In genomic region chr5:73499187-73499586, GRCh38 we compare ENCODE assay signal across 8 cellular contexts. TPM values are rescaled to one million over a fixed set of nuclear protein-coding genes. Genes with fewer than 3 reads are reported as not detected.
DNase-seq lines count a peak whose midpoint lies in the region; ATAC-seq, FAIRE-seq and TF ChIP-seq lines count a peak whose summit lies in the region.

No MANE protein-coding gene starts in this region.

- no peak overlapping the region for H2BK15ac ChIP-seq in mesenchymal stem cell (ENCODE audit: low read depth, poor library complexity, severe bottlenecking)

- no peak overlapping the region for H4K91ac ChIP-seq in mesenchymal stem cell (ENCODE audit: low read length)

- intact Hi-C loops in left ventricle myocardium inferior (cut with micrococcal nuclease) (no loop called here), cardiac septum (cut with DNase I) (no loop called here), K562 (cut with micrococcal nuclease) (loop anchor here (5.0 kb wide), 1 partner anchor 47 kb away; no protein-coding TSS in a partner anchor)

- H3K23ac ChIP-seq in mesenchymal stem cell (ENCODE audit: low read length in 2 of 2): no peak overlapping the region

- H4K20me1 ChIP-seq in K562 (replicated peaks; ENCODE audit: control insufficient read depth, insufficient read depth, low read length): peaks cover 9% of the 10 kb centered on the region; the same call in 1 of the 2 replicates

- no peak overlapping the region for H3K14ac ChIP-seq in mesenchymal stem cell (ENCODE audit: low read length in 2 of 2)

- peaks cover 63% of the 10 kb centered on the region for H3K79me2 ChIP-seq in K562 (ENCODE audit: control insufficient read depth, insufficient read depth, low read length)

- H3K4me2 ChIP-seq in K562 (ENCODE audit: insufficient read depth, low read length) (peak overlapping the region; percentile 85), mesenchymal stem cell (ENCODE audit: low read length, poor library complexity, severe bottlenecking) (peak overlapping the region; percentile 74)

- TF ChIP-seq POLR2A in K562 (conservative IDR thresholded peaks at IDR 0.05): no peak

- H3K79me1 ChIP-seq in mesenchymal stem cell (replicated peaks; ENCODE audit: low read length, poor library complexity, severe bottlenecking): peaks cover 3% of the 10 kb centered on the region

- no peak overlapping the region for H2BK5ac ChIP-seq in mesenchymal stem cell (ENCODE audit: low read depth, low read length, poor library complexity, severe bottlenecking)

- no peak overlapping the region for H4K8ac ChIP-seq in mesenchymal stem cell (ENCODE audit: low read length)

- in situ Hi-C loops in K562 (cut with MboI): no loop called here

- H2AFZ ChIP-seq in K562 (ENCODE audit: low read depth, low read length): no peak overlapping the region
- H2AFZ ChIP-seq in mesenchymal stem cell (ENCODE audit: low read depth, low read length): no peak overlapping the region

- peak overlapping the region; percentile 99 for H2AK5ac ChIP-seq in mesenchymal stem cell (ENCODE audit: low read length, severe bottlenecking)

- TF ChIP-seq CTCF in left ventricle myocardium inferior (IDR thresholded peaks at IDR 0.05; ENCODE audit: borderline replicate concordance) (no peak), K562 (IDR thresholded peaks at IDR 0.05 in 2 of 3, conservative IDR thresholded peaks at IDR 0.05 in 1 of 3; ENCODE audit: insufficient read depth in 2 of 3, low read depth in 1 of 3, low read length in 3 of 3) (no peak)

- H3K27ac ChIP-seq in left ventricle myocardium inferior (replicated peaks) (peak overlapping the region; percentile 91), K562 (ENCODE audit: extremely low read depth, low read depth, low read length) (peak overlapping the region; percentile 98), mesenchymal stem cell (ENCODE audit: low read length, poor library complexity, severe bottlenecking) (no peak overlapping the region)

- CTCF ChIA-PET in K562 (lab: Yijun Ruan, JAX; ENCODE audit: low intra/inter-chr PET ratio): interaction anchor here (0.7 kb wide), 1 partner anchor 297 kb away, joined by 3 read pairs; no protein-coding TSS in a partner anchor

- peak overlapping the region; percentile 93 for H3K4me3 ChIP-seq in left ventricle myocardium inferior
- peak overlapping the region; percentile 93 for H3K4me3 ChIP-seq in K562
- H3K4me3 ChIP-seq in mesenchymal stem cell (ENCODE audit: insufficient read depth in 1 of 2, low read depth in 1 of 2, low read length in 2 of 2): peak overlapping the region; percentile 86 to 100

- WGBS in K562 (ENCODE audit: insufficient coverage, low coverage, missing lambda C conversion rate): 0% methylated on average over 12 of the region's 12 CpGs
- 17% methylated on average over 12 of the region's 12 CpGs for WGBS in mesenchymal stem cell

- ATAC-seq in K562 (no peak), HG02970 (IDR thresholded peaks at IDR 0.05; ENCODE audit: low FRiP score, unreplicated experiment) (no peak)

- H3K18ac ChIP-seq in mesenchymal stem cell (ENCODE audit: low read depth in 1 of 2, low read length in 2 of 2): no peak overlapping the region

- DNase-seq in left ventricle myocardium inferior (no peak), cardiac septum (ENCODE audit: low spot score) (no peak), K562 (ENCODE audit: extremely low read depth in 1 of 4, low spot score in 3 of 4) (peak in 1 of 4 experiments; percentile 21), mesenchymal stem cell (peak; percentile 38), NCI-H128 (lab: John Stamatoyannopoulos, UW; ENCODE audit: unreplicated experiment) (no peak), urothelium cell line (ENCODE audit: low spot score) (no peak), NCI-H526 (lab: John Stamatoyannopoulos, UW) (no peak)

- no peaks in the 10 kb centered on the region for H3K9me3 ChIP-seq in left ventricle myocardium inferior (replicated peaks)
- H3K9me3 ChIP-seq in K562 (replicated peaks; ENCODE audit: control insufficient read depth, insufficient read depth, low read depth, low read length): no peaks in the 10 kb centered on the region
- H3K9me3 ChIP-seq in mesenchymal stem cell (ENCODE audit: control insufficient read depth, low read length): no peaks in the 10 kb centered on the region

- BruUV-seq in K562 (replicated peaks; lab: Mats Ljungman, UMichigan): no TSS peak

- POLR2A ChIA-PET in K562 (lab: Yijun Ruan, JAX): interaction anchor here (0.5 to 3.4 kb wide), 9 partner anchors 8 to 151 kb away, joined by 3 to 29 read pairs (median 7); partner anchors contain the start of gene FOXD1

- H3K9me1 ChIP-seq in K562 (ENCODE audit: control insufficient read depth, insufficient read depth, low read length): no peaks in the 10 kb centered on the region

- H3K4ac ChIP-seq in mesenchymal stem cell (ENCODE audit: low read depth in 1 of 2, low read length in 2 of 2): peak overlapping the region in 1 of 2 experiments; percentile 99

- peak overlapping the region; percentile 99 to 100 for H3K9ac ChIP-seq in K562 (ENCODE audit: insufficient read depth in 1 of 2, low read depth in 2 of 2, low read length in 2 of 2)
- peak overlapping the region; percentile 96 for H3K9ac ChIP-seq in mesenchymal stem cell (ENCODE audit: low read length)

- H2BK120ac ChIP-seq in mesenchymal stem cell (ENCODE audit: low read depth, low read length): no peak overlapping the region

- TF ChIP-seq RAD21 in K562 (CRISPR knock-in tag; conservative IDR thresholded peaks at IDR 0.05 in 1 of 2, IDR thresholded peaks at IDR 0.05 in 1 of 2): no peak

- FAIRE-seq in K562 (lab: Jason Lieb, UNC) (no peak), urothelium cell line (lab: Jason Lieb, UNC) (no peak)

- H3K27me3 ChIP-seq in left ventricle myocardium inferior (ENCODE audit: low read depth) (no peaks in the 10 kb centered on the region), K562 (ENCODE audit: control insufficient read depth in 2 of 2, insufficient read depth in 2 of 2, low read length in 2 of 2) (no peaks in the 10 kb centered on the region), mesenchymal stem cell (ENCODE audit: control insufficient read depth in 1 of 2, insufficient read depth in 1 of 2, low read length in 2 of 2) (no peaks in the 10 kb centered on the region)

- H3K4me1 ChIP-seq in left ventricle myocardium inferior (peaks cover 46% of the 10 kb centered on the region), K562 (replicated peaks in 1 of 2; ENCODE audit: control insufficient read depth in 2 of 2, insufficient read depth in 2 of 2, low read length in 2 of 2) (peaks cover 3% of the 10 kb centered on the region in 2 experiments; a peak in 4 of 5 replicates), mesenchymal stem cell (ENCODE audit: control insufficient read depth, insufficient read depth, low read depth, low read length) (peaks cover 1% of the 10 kb centered on the region)

- TF ChIP-seq EP300 in K562 (IDR thresholded peaks at IDR 0.05; ENCODE audit: low read length): no peak

- H3K36me3 ChIP-seq in left ventricle myocardium inferior (peaks cover 42% of the 10 kb centered on the region), K562 (ENCODE audit: control insufficient read depth, insufficient read depth, low read length) (peaks cover 50% of the 10 kb centered on the region), mesenchymal stem cell (ENCODE audit: control insufficient read depth in 1 of 2, insufficient read depth in 2 of 2, low read depth in 1 of 2, low read length in 2 of 2) (peaks cover 3 to 42% of the 10 kb centered on the region in 2 experiments)

- no peak overlapping the region for H2BK12ac ChIP-seq in mesenchymal stem cell (ENCODE audit: low read length in 2 of 2)

RNA-seq across cellular contexts. Expression of gene BTF3, which starts 0.9 kb away (rescaled TPM):
- total RNA-seq in left ventricle myocardium inferior: 386 TPM
- total RNA-seq in cardiac septum: 325 TPM
- total RNA-seq in K562 (2011; cell fraction: chromatin; rRNA removed; ENCODE audit: low replicate concordance): 52.4 and 105 TPM in 2 replicates
- 77.4 and 82.7 TPM in 2 replicates for total RNA-seq in K562 (2011; cell fraction: nucleolus; rRNA removed)
- total RNA-seq in K562 (2011; cell fraction: nucleoplasm; rRNA removed): 133 and 210 TPM in 2 replicates
- 500 and 534 TPM in 2 replicates for total RNA-seq in K562 (2014; rRNA removed)
- total RNA-seq in K562 (2014; rRNA removed; fragmentation: Illumina TruSeq; extraction: Trizol): 775 and 842 TPM in 2 replicates
- 754 and 814 TPM in 2 replicates for total RNA-seq in K562 (2015; rRNA removed; fragmentation: Illumina TruSeq; extraction: Trizol)
- 808 and 883 TPM in 2 replicates for total RNA-seq in K562 (2021)
- 761 and 848 TPM in 2 replicates for polyA plus RNA-seq in K562 (2011; rRNA removed)
- 199 and 413 TPM in 2 replicates for polyA plus RNA-seq in K562 (2011; cell fraction: cytosol; rRNA removed)
- 206 and 312 TPM in 2 replicates for polyA plus RNA-seq in K562 (2011; cell fraction: nucleus; rRNA removed)
- polyA plus RNA-seq in K562 (2012): 1,014 and 1,078 TPM in 2 replicates
- 1,456 and 1,637 TPM in 2 replicates for polyA plus RNA-seq in K562 (2014; fragmentation: Illumina TruSeq; extraction: Trizol)
- polyA plus RNA-seq in K562 (2014; fragmentation: Nextera tagmentation; extraction: Ambion mirVana): 1,000 to 10,000 TPM; 1,000 to 1,004 TPM
- polyA plus RNA-seq in K562 (2014; rRNA removed): 860 and 925 TPM in 2 replicates
- 882 and 931 TPM in 2 replicates for polyA minus RNA-seq in K562 (2011; rRNA and poly(A)+ RNA removed)
- polyA minus RNA-seq in K562 (2011; cell fraction: cytosol; rRNA and poly(A)+ RNA removed): 300 and 339 TPM in 2 replicates
- polyA minus RNA-seq in K562 (2011; cell fraction: nucleus; rRNA and poly(A)+ RNA removed): 52.6 and 126 TPM in 2 replicates
- 1,135 TPM for polyA plus RNA-seq in mesenchymal stem cell (2013, experiment 1 of 2)
- 1,137 TPM for polyA plus RNA-seq in mesenchymal stem cell (2013, experiment 2 of 2)

RNA-seq across cellular contexts. Expression of gene FOXD1, which starts 50.6 kb away (rescaled TPM):
- total RNA-seq in left ventricle myocardium inferior: 0.19 TPM
- 0.54 TPM for total RNA-seq in cardiac septum
- not detected in 2 replicates for total RNA-seq in K562 (2011; cell fraction: chromatin; rRNA removed; ENCODE audit: low replicate concordance)
- total RNA-seq in K562 (2011; cell fraction: nucleolus; rRNA removed): 0.17 and 0.26 TPM in 2 replicates
- 0.23 and 0.81 TPM in 2 replicates for total RNA-seq in K562 (2011; cell fraction: nucleoplasm; rRNA removed)
- 0.33 TPM in 1 of 2 replicates, not detected in the other for total RNA-seq in K562 (2014; rRNA removed)
- total RNA-seq in K562 (2014; rRNA removed; fragmentation: Illumina TruSeq; extraction: Trizol): 0.07 TPM in 1 of 2 replicates, not detected in the other
- total RNA-seq in K562 (2015; rRNA removed; fragmentation: Illumina TruSeq; extraction: Trizol): not detected in 2 replicates
- total RNA-seq in K562 (2021): 0.22 and 0.40 TPM in 2 replicates
- 0.03 TPM in 2 replicates for polyA plus RNA-seq in K562 (2011; rRNA removed)
- 0.04 and 0.06 TPM in 2 replicates for polyA plus RNA-seq in K562 (2011; cell fraction: cytosol; rRNA removed)
- polyA plus RNA-seq in K562 (2011; cell fraction: nucleus; rRNA removed): 0.06 and 0.18 TPM in 2 replicates
- 0.07 and 0.09 TPM in 2 replicates for polyA plus RNA-seq in K562 (2012)
- polyA plus RNA-seq in K562 (2014; fragmentation: Illumina TruSeq; extraction: Trizol): 0.06 and 0.10 TPM in 2 replicates
- polyA plus RNA-seq in K562 (2014; fragmentation: Nextera tagmentation; extraction: Ambion mirVana): not detected
- polyA plus RNA-seq in K562 (2014; rRNA removed): 0.20 TPM in 1 of 2 replicates, not detected in the other
- polyA minus RNA-seq in K562 (2011; rRNA and poly(A)+ RNA removed): not detected in 2 replicates
- polyA minus RNA-seq in K562 (2011; cell fraction: cytosol; rRNA and poly(A)+ RNA removed): not detected in 2 replicates
- polyA minus RNA-seq in K562 (2011; cell fraction: nucleus; rRNA and poly(A)+ RNA removed): 0.13 TPM in 1 of 2 replicates, not detected in the other
- polyA plus RNA-seq in mesenchymal stem cell (2013, experiment 1 of 2): 5.7 TPM
- 5.4 TPM for polyA plus RNA-seq in mesenchymal stem cell (2013, experiment 2 of 2)
